Comparison of ENCODE assay signal across 9 cellular contexts in the genomic region with DNA sequence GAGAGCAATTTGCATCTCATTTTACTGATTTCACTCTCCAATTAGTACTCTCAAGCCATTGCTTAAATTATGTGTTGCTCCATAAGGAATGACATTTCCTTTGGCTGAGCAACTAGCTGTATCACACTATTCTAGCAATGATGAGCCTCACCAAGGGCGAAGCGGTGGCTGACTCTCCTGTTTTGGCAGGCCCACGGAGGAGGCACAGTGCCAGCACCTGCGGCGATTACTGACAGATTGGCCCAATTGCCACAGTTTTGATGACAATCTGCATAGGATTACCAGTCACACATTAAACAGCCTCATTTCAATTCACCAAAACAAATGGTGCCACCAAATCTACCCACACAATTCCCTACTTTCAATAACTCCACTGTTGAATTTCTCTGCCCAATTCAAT.
"Had no signal": no experiment of that assay in that cellular context is flagged by ENCODE, and none has a peak within 500 bp of the region (broad histone marks: within the 10 kb centered on the region; RNA-seq: fewer than 3 reads in every experiment).

No MANE protein-coding gene starts in this region.

- H3K4me3 Mint-ChIP-seq: activated CD4-positive, alpha-beta memory T cell treated with anti-CD3 and anti-CD28 coated beads, Interleukin-2, amount 10 ng/mL, durations not matched to agents 7 days and 5 days; activated naive CD4-positive, alpha-beta T cell treated with anti-CD3 and anti-CD28 coated beads, Interleukin-2, amount 10 ng/mL, durations not matched to agents 7 days and 5 days; activated T-cell treated with anti-CD3 and anti-CD28 coated beads, Interleukin-2, amount 50 U/mL, for 24 hours; neural progenitor cell; stimulated activated naive CD8-positive, alpha-beta T cell treated with anti-CD3 and anti-CD28 coated beads, Interleukin-15, amount 100 ng/mL, for 72 hours; type B pancreatic cell had no signal

- DNase-seq: activated CD4-positive, alpha-beta memory T cell treated with anti-CD3 and anti-CD28 coated beads, Interleukin-2, amount 10 ng/mL, durations not matched to agents 7 days and 5 days; activated CD4-positive, alpha-beta T cell treated with anti-CD3 and anti-CD28 coated beads for 1 hour; activated naive CD4-positive, alpha-beta T cell treated with anti-CD3 and anti-CD28 coated beads, Interleukin-2, amount 10 ng/mL, durations not matched to agents 7 days and 5 days; activated T-cell treated with anti-CD3 and anti-CD28 coated beads, Interleukin-2, amount 50 U/mL, for 24 hours; left cardiac atrium; stimulated activated naive CD8-positive, alpha-beta T cell treated with anti-CD3 and anti-CD28 coated beads, Interleukin-15, amount 100 ng/mL, for 72 hours had no signal

- ATAC-seq: left cardiac atrium; sciatic nerve; stimulated activated naive CD8-positive, alpha-beta T cell treated with anti-CD3 and anti-CD28 coated beads, Interleukin-15, amount 100 ng/mL, for 72 hours had no signal

- H3K27me3 Mint-ChIP-seq: activated CD4-positive, alpha-beta memory T cell treated with anti-CD3 and anti-CD28 coated beads, Interleukin-2, amount 10 ng/mL, durations not matched to agents 7 days and 5 days; activated naive CD4-positive, alpha-beta T cell treated with anti-CD3 and anti-CD28 coated beads, Interleukin-2, amount 10 ng/mL, durations not matched to agents 7 days and 5 days; activated T-cell treated with anti-CD3 and anti-CD28 coated beads, Interleukin-2, amount 50 U/mL, for 24 hours; stimulated activated naive CD8-positive, alpha-beta T cell treated with anti-CD3 and anti-CD28 coated beads, Interleukin-15, amount 100 ng/mL, for 72 hours; type B pancreatic cell had no signal

- H3K4me1 Mint-ChIP-seq: activated CD4-positive, alpha-beta memory T cell treated with anti-CD3 and anti-CD28 coated beads, Interleukin-2, amount 10 ng/mL, durations not matched to agents 7 days and 5 days; activated naive CD4-positive, alpha-beta T cell treated with anti-CD3 and anti-CD28 coated beads, Interleukin-2, amount 10 ng/mL, durations not matched to agents 7 days and 5 days; stimulated activated naive CD8-positive, alpha-beta T cell treated with anti-CD3 and anti-CD28 coated beads, Interleukin-15, amount 100 ng/mL, for 72 hours had no signal

- H3K27ac Mint-ChIP-seq: activated CD4-positive, alpha-beta memory T cell treated with anti-CD3 and anti-CD28 coated beads, Interleukin-2, amount 10 ng/mL, durations not matched to agents 7 days and 5 days; activated naive CD4-positive, alpha-beta T cell treated with anti-CD3 and anti-CD28 coated beads, Interleukin-2, amount 10 ng/mL, durations not matched to agents 7 days and 5 days; activated T-cell treated with anti-CD3 and anti-CD28 coated beads, Interleukin-2, amount 50 U/mL, for 24 hours; neural progenitor cell; stimulated activated naive CD8-positive, alpha-beta T cell treated with anti-CD3 and anti-CD28 coated beads, Interleukin-15, amount 100 ng/mL, for 72 hours; type B pancreatic cell had no signal

- H3K9me3 Mint-ChIP-seq: activated CD4-positive, alpha-beta memory T cell treated with anti-CD3 and anti-CD28 coated beads, Interleukin-2, amount 10 ng/mL, durations not matched to agents 7 days and 5 days; activated naive CD4-positive, alpha-beta T cell treated with anti-CD3 and anti-CD28 coated beads, Interleukin-2, amount 10 ng/mL, durations not matched to agents 7 days and 5 days; activated T-cell treated with anti-CD3 and anti-CD28 coated beads, Interleukin-2, amount 50 U/mL, for 24 hours; neural progenitor cell; stimulated activated naive CD8-positive, alpha-beta T cell treated with anti-CD3 and anti-CD28 coated beads, Interleukin-15, amount 100 ng/mL, for 72 hours; type B pancreatic cell had no signal

- H3K36me3 Mint-ChIP-seq: activated naive CD4-positive, alpha-beta T cell treated with anti-CD3 and anti-CD28 coated beads, Interleukin-2, amount 10 ng/mL, durations not matched to agents 7 days and 5 days; neural progenitor cell had no signal
